15 cellular contexts compared by ENCODE assay signal in the genomic region with DNA sequence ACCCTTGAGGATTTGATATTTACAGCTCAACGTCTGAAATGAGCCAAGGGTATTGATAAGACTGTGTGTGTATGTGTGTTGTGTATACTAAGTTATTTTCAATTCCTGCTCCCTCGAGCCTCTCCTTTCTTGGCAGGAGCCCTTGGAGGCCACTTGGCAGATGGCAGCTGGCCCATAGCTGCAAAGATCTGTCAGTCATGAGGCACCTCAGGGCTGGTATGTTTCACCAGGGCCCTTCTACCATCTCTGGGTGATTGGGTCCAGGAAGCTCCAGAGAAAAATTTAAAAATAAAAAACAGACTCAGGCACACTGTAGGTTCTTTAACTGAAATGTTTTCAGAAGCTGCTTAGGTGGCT.
A peak's percentile ranks its signal among the peaks of the same experiment; 100 is the strongest.
DNase-seq lines count a peak whose midpoint lies in the region; ATAC-seq, FAIRE-seq and TF ChIP-seq lines count a peak whose summit lies in the region.
"Had no signal": no experiment of that assay in that cellular context is flagged by ENCODE, and none has a peak within 500 bp of the region (broad histone marks: within the 10 kb centered on the region; RNA-seq: fewer than 3 reads in every experiment).

No MANE protein-coding gene starts in this region.

- H3K27ac Mint-ChIP-seq in type B pancreatic cell = no peak overlapping the region
- H3K27ac Mint-ChIP-seq: CD4-positive, alpha-beta T cell; IgD-negative memory B cell had no signal

- H3K4me3 Mint-ChIP-seq in type B pancreatic cell = no peak overlapping the region
- H3K4me3 Mint-ChIP-seq: CD4-positive, alpha-beta T cell; IgD-negative memory B cell had no signal

- peak; percentile 89 to 96 (median 94) for ATAC-seq in pancreas

- H3K9me3 ChIP-seq in adrenal gland (replicated peaks in 1 of 3) = peaks cover 0 to 5% (median 0%) of the 10 kb centered on the region in 3 donors
- peaks cover 3% of the 10 kb centered on the region for H3K9me3 ChIP-seq in left ventricle myocardium inferior (replicated peaks)
- no peaks in the 10 kb centered on the region for H3K9me3 ChIP-seq in pancreas
- H3K9me3 ChIP-seq: SJSA1 had no signal

- H3K4me1 ChIP-seq in adrenal gland (replicated peaks in 1 of 2) = no peaks in the 10 kb centered on the region
- H3K4me1 ChIP-seq in left ventricle myocardium inferior = peaks cover 5% of the 10 kb centered on the region
- peaks cover 0 to 13% (median 9%) of the 10 kb centered on the region in 3 donors for H3K4me1 ChIP-seq in pancreas
- H3K4me1 ChIP-seq: SJSA1 had no signal

- H3K36me3 Mint-ChIP-seq in type B pancreatic cell = no peaks in the 10 kb centered on the region

- H3K27me3 Mint-ChIP-seq in type B pancreatic cell = peaks cover 21% of the 10 kb centered on the region
- H3K27me3 Mint-ChIP-seq: IgD-negative memory B cell had no signal

- H3K36me3 ChIP-seq in adrenal gland (replicated peaks in 1 of 2) (no peaks in the 10 kb centered on the region), left ventricle myocardium inferior (no peaks in the 10 kb centered on the region), pancreas (no peaks in the 10 kb centered on the region)
- H3K36me3 ChIP-seq: SJSA1 had no signal

- H3K9me3 Mint-ChIP-seq in type B pancreatic cell = peaks cover 8% of the 10 kb centered on the region

- no peaks in the 10 kb centered on the region for H3K4me1 Mint-ChIP-seq in type B pancreatic cell (ENCODE audit: unreplicated experiment)
- H3K4me1 Mint-ChIP-seq: IgD-negative memory B cell had no signal

- intact Hi-C loops in adrenal gland (cut with DNase I) = no loop called here
- intact Hi-C loops in left ventricle myocardium inferior (cut with micrococcal nuclease) = no loop called here
- intact Hi-C loops in pancreas (cut with DNase I) = no loop called here

- no peak overlapping the region for H3K4me3 ChIP-seq in adrenal gland
- no peak overlapping the region for H3K4me3 ChIP-seq in left ventricle myocardium inferior
- no peak overlapping the region for H3K4me3 ChIP-seq in pancreas
- H3K4me3 ChIP-seq: SJSA1 had no signal

- 23 to 49% (median 31%) methylated on average over 2 of the region's 2 CpGs for WGBS in adrenal gland, 4 donors
- WGBS in pancreas, 2 donors = 7 to 18% methylated on average over 2 of the region's 2 CpGs

- no peak overlapping the region for H3K27ac ChIP-seq in adrenal gland
- peak overlapping the region; percentile 82 for H3K27ac ChIP-seq in left ventricle myocardium inferior (replicated peaks)
- H3K27ac ChIP-seq in pancreas = peak overlapping the region in 2 of 4 donors; percentile 45 to 67
- H3K27ac ChIP-seq: SJSA1 had no signal

- TF ChIP-seq CTCF in adrenal gland (IDR thresholded peaks at IDR 0.05) (no peak), left ventricle myocardium inferior (IDR thresholded peaks at IDR 0.05; ENCODE audit: borderline replicate concordance) (no peak), pancreas (IDR thresholded peaks at IDR 0.05) (no peak), type B pancreatic cell (conservative IDR thresholded peaks at IDR 0.05) (no peak)

- FAIRE-seq in pancreas (lab: Jason Lieb, UNC) = no peak

- no peak for TF ChIP-seq POLR2A in adrenal gland (IDR thresholded peaks at IDR 0.05)

- H3K27me3 ChIP-seq in adrenal gland (no peaks in the 10 kb centered on the region), left ventricle myocardium inferior (ENCODE audit: low read depth) (no peaks in the 10 kb centered on the region), pancreas (no peaks in the 10 kb centered on the region)

- peak; percentile 29 for DNase-seq in DMS79 (lab: John Stamatoyannopoulos, UW)
- DNase-seq in adrenal gland = peak; percentile 15 to 55 (median 28)
- DNase-seq in left ventricle myocardium inferior = peak; percentile 74
- DNase-seq in pancreas = peak; percentile 68 to 87 (median 80)
- no peak for DNase-seq in activated effector memory CD4-positive, alpha-beta T cell treated with anti-CD3 and anti-CD28 coated beads, Interleukin-2, amount 50 U/mL, for 16 hours
- DNase-seq in NCI-H1436 treated with DMSO at 0.1 percent for 48 hours (lab: John Stamatoyannopoulos, UW) = no peak
- no peak for DNase-seq in LoVo (ENCODE audit: low spot score)
- DNase-seq in type B pancreatic cell (ENCODE audit: extremely low spot score, unreplicated experiment) = no peak
- DNase-seq: AML-193; Calu3; CD4-positive, alpha-beta T cell; NCI-H146; NCI-H446 had no signal

Comparison
In these comparisons a context has a peak if more than half of its experiments do, and no peak if none do; other contexts are left out.
1. DNase-seq: peak in DMS79 (single experiment), adrenal gland (7 of 7), left ventricle myocardium inferior (single experiment) and pancreas (6 of 6); none in activated effector memory CD4-positive, alpha-beta T cell treated with anti-CD3 and anti-CD28 coated beads, Interleukin-2, amount 50 U/mL, for 16 hours (single experiment), NCI-H1436 treated with DMSO at 0.1 percent for 48 hours (single experiment), LoVo (single experiment) and type B pancreatic cell (single experiment).